ENCODE assay signal across 9 cellular contexts in genomic region chr19:3670796-3671679, GRCh38. TPM values are rescaled to one million over a fixed set of nuclear protein-coding genes. Genes with fewer than 3 reads are reported as not detected.
DNase-seq lines count a peak whose midpoint lies in the region; ATAC-seq and TF ChIP-seq lines count a peak whose summit lies in the region.
"Had no signal": no experiment of that assay in that cellular context is flagged by ENCODE, and none has a peak within 500 bp of the region (broad histone marks: within the 10 kb centered on the region; RNA-seq: fewer than 3 reads in every experiment).

No MANE protein-coding gene starts in this region.

- H3K9me3 ChIP-seq in prostate gland: no peaks in the 10 kb centered on the region

- H3K36me3 ChIP-seq in prostate gland: no peaks in the 10 kb centered on the region

- TF ChIP-seq CTCF in fibroblast of the aortic adventitia (IDR thresholded peaks at IDR 0.05; ENCODE audit: insufficient read depth, low read length) (no peak), prostate gland (IDR thresholded peaks at IDR 0.05) (no peak)

- H3K4me3 ChIP-seq in fibroblast of the aortic adventitia (ENCODE audit: low read depth, low read length) (peak overlapping the region; percentile 48), prostate gland (peak overlapping the region in 1 of 2 donors; percentile 5)

- ATAC-seq in GM21619 (IDR thresholded peaks at IDR 0.05; ENCODE audit: unreplicated experiment) (no peak), GM21381 (IDR thresholded peaks at IDR 0.05; ENCODE audit: unreplicated experiment) (no peak)

- 47% methylated on average over 45 of the region's 45 CpGs for WGBS in prostate gland

- TF ChIP-seq POLR2A in prostate gland (IDR thresholded peaks at IDR 0.05): no peak

- H3K27ac ChIP-seq in prostate gland: peak overlapping the region; percentile 86 to 96

- H3K4me1 ChIP-seq in prostate gland (replicated peaks): no peaks in the 10 kb centered on the region

- H3K27me3 ChIP-seq in prostate gland (replicated peaks; ENCODE audit: insufficient read depth): no peaks in the 10 kb centered on the region

- DNase-seq in Daoy (ENCODE audit: low read depth) (peak; percentile 41), fibroblast of the aortic adventitia (ENCODE audit: low read depth) (peak; percentile 85), prostate gland (ENCODE audit: low spot score) (no peak), Ammon's horn (ENCODE audit: low spot score) (no peak), MV-4-11 (lab: John Stamatoyannopoulos, UW) (no peak)
- DNase-seq in activated CD8-positive, alpha-beta memory T cell treated with anti-CD3 and anti-CD28 coated beads for 4 hours (ENCODE audit: low read depth in 2 of 2): peak; percentile 13 to 28

- intact Hi-C loops in prostate gland (cut with DNase I): no loop called here

RNA-seq across cellular contexts. Expression of gene PIP5K1C, which starts 29.2 kb away (rescaled TPM):
- total RNA-seq in Daoy (2014; rRNA removed; shearing (Covaris generic)): 5.2 and 8.6 TPM in 2 replicates
- total RNA-seq in fibroblast of the aortic adventitia (ENCODE audit: low replicate concordance): 12.8 and 32.2 TPM in 2 replicates
- 10 to 100 TPM; 34.3 to 75.5 TPM for total RNA-seq in prostate gland

RNA-seq across cellular contexts. Expression of gene TJP3, which starts 37.1 kb away (rescaled TPM):
- total RNA-seq in Daoy (2014; rRNA removed; shearing (Covaris generic)): 0.03 TPM in 1 of 2 replicates, not detected in the other
- not detected in 2 replicates for total RNA-seq in fibroblast of the aortic adventitia (ENCODE audit: low replicate concordance)
- total RNA-seq in prostate gland: 10 to 100 TPM; 14.6 to 17.8 TPM
- total RNA-seq: glomerular endothelial cell had no signal

RNA-seq across cellular contexts. Expression of gene CACTIN, which starts 44.4 kb away (rescaled TPM):
- total RNA-seq in Daoy (2014; rRNA removed; shearing (Covaris generic)): 29.9 and 52.6 TPM in 2 replicates
- total RNA-seq in fibroblast of the aortic adventitia (ENCODE audit: low replicate concordance) (15.7 and 21.3 TPM in 2 replicates), prostate gland (10 to 100 TPM; 38.2 to 52.8 TPM)

Comparison
In these comparisons a context has a peak if more than half of its experiments do, and no peak if none do; other contexts are left out.
1. DNase-seq: peak in Daoy (single experiment), activated CD8-positive, alpha-beta memory T cell treated with anti-CD3 and anti-CD28 coated beads for 4 hours (2 of 2) and fibroblast of the aortic adventitia (single experiment); none in prostate gland (single experiment), Ammon's horn (single experiment) and MV-4-11 (single experiment).
2. RNA of gene TJP3, which starts 37.1 kb away (total RNA-seq): 14.6 to 17.8 TPM in prostate gland; 0.03 TPM in Daoy and not detected in fibroblast of the aortic adventitia; every median in the first group is over 10 times any median in the second.